2 cellular contexts compared by ENCODE assay signal in the genomic region with DNA sequence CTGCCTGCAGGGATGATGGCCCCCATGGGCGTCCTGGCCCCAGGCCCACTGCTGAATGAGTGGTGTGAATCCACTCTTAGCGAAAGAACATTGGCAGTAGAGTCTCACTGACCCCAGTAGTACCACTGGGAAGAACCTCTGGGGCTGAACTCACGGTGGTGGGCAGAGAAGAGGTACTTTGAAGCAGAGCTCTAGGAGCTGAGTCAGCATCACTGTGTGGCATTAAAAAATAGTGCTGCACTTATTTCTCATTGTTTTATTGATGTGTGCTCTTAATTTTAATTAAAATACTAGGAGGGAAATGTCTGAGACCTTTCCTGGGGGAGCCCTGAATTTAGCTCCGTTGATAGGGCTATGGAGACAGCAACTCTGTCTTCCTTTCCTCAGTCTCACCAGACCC.
TF ChIP-seq lines count a peak whose summit lies in the region.

No MANE protein-coding gene starts in this region.

TF ChIP-seq in A549, 52 proteins besides CTCF, POLR2A, EP300 and RAD21:
- no peak for TF ChIP-seq EHMT2 (IDR thresholded peaks at IDR 0.05; ENCODE audit: low read depth)
- no peak for TF ChIP-seq RFX5 (IDR thresholded peaks at IDR 0.05)
- TF ChIP-seq MAFK (IDR thresholded peaks at IDR 0.05; ENCODE audit: partially characterized antibody): peak; percentile 12

TF ChIP-seq in H1, 55 proteins besides CTCF, POLR2A, EP300 and RAD21:
- TF ChIP-seq PHF8 (conservative IDR thresholded peaks at IDR 0.05; ENCODE audit: low read depth, low read length) (no peak), CBX8 (IDR thresholded peaks at IDR 0.05; ENCODE audit: borderline replicate concordance, low read depth, low read length) (no peak), SUZ12 (IDR thresholded peaks at IDR 0.05; ENCODE audit: low read length) (no peak), SP4 (IDR thresholded peaks at IDR 0.05; ENCODE audit: low read length) (no peak), KDM5A (IDR thresholded peaks at IDR 0.05; ENCODE audit: low read length) (no peak), TCF12 (IDR thresholded peaks at IDR 0.05; ENCODE audit: low read depth, low read length) (no peak), CTBP2 (IDR thresholded peaks at IDR 0.05; ENCODE audit: borderline replicate concordance, insufficient read depth, insufficient read length, low read length) (no peak), ZNF274 (IDR thresholded peaks at IDR 0.05; ENCODE audit: borderline replicate concordance, extremely low read depth, low read length) (no peak), RNF2 (IDR thresholded peaks at IDR 0.05; ENCODE audit: borderline replicate concordance, low read depth, low read length, missing control alignments, poor library complexity, severe bottlenecking) (no peak), YY1 (IDR thresholded peaks at IDR 0.05; ENCODE audit: low read depth, low read length) (no peak), SRF (IDR thresholded peaks at IDR 0.05; ENCODE audit: low read depth, low read length) (no peak), TAF7 (optimal IDR thresholded peaks at IDR 0.05; ENCODE audit: borderline replicate concordance, low read depth, low read length) (no peak), KDM1A (IDR thresholded peaks at IDR 0.05; ENCODE audit: borderline replicate concordance, low read length) (no peak), CREB1 (IDR thresholded peaks at IDR 0.05) (no peak)
- TF ChIP-seq, protein P1, sequence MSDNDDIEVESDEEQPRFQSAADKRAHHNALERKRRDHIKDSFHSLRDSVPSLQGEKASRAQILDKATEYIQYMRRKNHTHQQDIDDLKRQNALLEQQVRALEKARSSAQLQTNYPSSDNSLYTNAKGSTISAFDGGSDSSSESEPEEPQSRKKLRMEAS (IDR thresholded peaks at IDR 0.05): no peak
